ENCODE assay signal across 21 cellular contexts in the genomic region with DNA sequence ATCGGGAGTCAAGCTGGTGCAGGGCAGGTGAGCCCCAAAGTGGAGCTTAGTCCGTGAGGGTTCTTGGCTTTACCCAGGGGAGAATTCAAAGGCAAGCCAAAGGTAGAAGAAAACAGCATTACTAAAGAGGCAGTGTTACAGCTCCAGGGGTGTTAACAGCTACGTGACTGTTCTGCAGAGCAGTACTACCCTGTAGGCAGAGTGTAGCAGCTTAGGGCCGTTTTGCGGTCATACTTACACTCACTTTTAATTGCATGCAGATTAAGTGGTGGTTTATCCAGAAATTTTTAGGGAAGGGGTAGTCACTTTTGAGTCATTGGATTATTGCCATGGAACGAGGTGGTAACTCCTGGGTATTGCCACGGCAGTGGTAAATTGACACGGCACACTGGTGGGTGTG.
"Had no signal": no experiment of that assay in that cellular context is flagged by ENCODE, and none has a peak within 500 bp of the region (broad histone marks: within the 10 kb centered on the region; RNA-seq: fewer than 3 reads in every experiment).

No MANE protein-coding gene starts in this region.

- H3K27ac Mint-ChIP-seq: T-cell; T-helper 1 cell treated with Interleukin-12 subunit alpha and Interleukin-12 subunit beta and Interleukin-4 antibody, amounts not matched to agents 30 μg/mL and 1 μg/mL, for 36 hours had no signal

- H3K4me3 Mint-ChIP-seq: T-cell; T-helper 1 cell treated with Interleukin-12 subunit alpha and Interleukin-12 subunit beta and Interleukin-4 antibody, amounts not matched to agents 30 μg/mL and 1 μg/mL, for 36 hours had no signal

- H3K36me3 Mint-ChIP-seq: T-cell had no signal

- DNase-seq: KBM-7, MV-4-11, NCI-H1048, NCI-H1105, NCI-H1417, NCI-H1436 treated with DMSO at 0.1 percent for 48 hours, NCI-H1694, NCI-H1930, NCI-H2081, NCI-H2107, NCI-H2227 treated with DMSO at 0.1 percent for 48 hours, NCI-H510A, NCI-H524 treated with DMSO at 0.1 percent for 48 hours, NCI-H69, NCI-H774, Right ventricle myocardium superior, RPMI8226, SIG-M5, T-cell had no signal

- H3K9me3 Mint-ChIP-seq: T-helper 1 cell treated with Interleukin-12 subunit alpha and Interleukin-12 subunit beta and Interleukin-4 antibody, amounts not matched to agents 30 μg/mL and 1 μg/mL, for 36 hours had no signal

- H3K4me3 ChIP-seq: SJSA1 had no signal

- H3K4me1 Mint-ChIP-seq: T-cell had no signal
